In genomic region chr7:79337722-79338121, GRCh38 we compare ENCODE assay signal across 20 cellular contexts.
A peak's percentile ranks its signal among the peaks of the same experiment; 100 is the strongest.
DNase-seq lines count a peak whose midpoint lies in the region; ATAC-seq, FAIRE-seq and TF ChIP-seq lines count a peak whose summit lies in the region.
"Had no signal": no experiment of that assay in that cellular context is flagged by ENCODE, and none has a peak within 500 bp of the region (broad histone marks: within the 10 kb centered on the region; RNA-seq: fewer than 3 reads in every experiment).

No MANE protein-coding gene starts in this region.

- DNase-seq in Right ventricle myocardium superior (no peak), cardiac septum (ENCODE audit: low spot score) (no peak), dorsolateral prefrontal cortex (peak in 1 of 10 donors; percentile 23), kidney tubule cell (ENCODE audit: low spot score) (peak; percentile 9), urothelium cell line (ENCODE audit: low spot score) (no peak), NCI-H446 (lab: John Stamatoyannopoulos, UW) (no peak), COLO668 (lab: John Stamatoyannopoulos, UW; ENCODE audit: unreplicated experiment) (no peak)
- DNase-seq in activated CD4-positive, alpha-beta T cell treated with anti-CD3 and anti-CD28 coated beads, Interleukin-2, amount 50 U/mL, for 1 hour: no peak
- DNase-seq: CD8-positive, alpha-beta T cell; DMS79; NCI-H1048; NCI-H2081 treated with DMSO at 0.1 percent for 48 hours; NCI-H524; PC-3 had no signal

- no peaks in the 10 kb centered on the region for H3K27me3 ChIP-seq in dorsolateral prefrontal cortex
- H3K27me3 ChIP-seq: BLaER1, SJSA1 had no signal

- TF ChIP-seq CTCF in dorsolateral prefrontal cortex (IDR thresholded peaks at IDR 0.05 in 54 of 56, conservative IDR thresholded peaks at IDR 0.05 in 2 of 56; ENCODE audit: low read depth in 1 of 56, partially characterized antibody in 56 of 56): no peak

- FAIRE-seq in urothelium cell line (lab: Jason Lieb, UNC): peak; percentile 46
- FAIRE-seq: G401.6 had no signal

- H3K4me3 ChIP-seq in dorsolateral prefrontal cortex: peak overlapping the region in 49 of 59 donors; percentile 0 to 54 (median 29)
- H3K4me3 ChIP-seq: BLaER1, GM23338, SJSA1 had no signal

- peak; percentile 80 for ATAC-seq in Right ventricle myocardium superior (ENCODE audit: poor library complexity)
- ATAC-seq: CD8-positive, alpha-beta T cell; GM23338; PC-3 had no signal

- intact Hi-C loops in Right ventricle myocardium superior (cut with DNase I) (no loop called here), cardiac septum (cut with DNase I) (loop anchor here (10.0 kb wide), 1 partner anchor 63 kb away; no protein-coding TSS in a partner anchor), dorsolateral prefrontal cortex (cut with DNase I) (loop anchor here in 1 of 2 donors (5.0 kb wide), 2 partner anchors 35 to 115 kb away; partner anchors contain the start of gene MAGI2)

- H3K27ac ChIP-seq in dorsolateral prefrontal cortex: peak overlapping the region in 32 of 59 donors; percentile 1 to 73 (median 36)
- H3K27ac ChIP-seq: BLaER1, KMS-11, RWPE1, SJSA1 had no signal
